In genomic region chr20:63894358-63895201, GRCh38 we compare ENCODE assay signal across 8 cellular contexts.
DNase-seq lines count a peak whose midpoint lies in the region; ATAC-seq and TF ChIP-seq lines count a peak whose summit lies in the region.

DNAJC5 (plus strand) TSS chr20:63895126; CDS start chr20:63928346, 33,220 bp downstream.

- TF ChIP-seq CTCF in AG09319 (IDR thresholded peaks at IDR 0.05; ENCODE audit: low read depth, low read length) = no peak

- no peaks in the 10 kb centered on the region for H3K9me3 Mint-ChIP-seq in central memory CD8-positive, alpha-beta T cell

- peaks cover 31% of the 10 kb centered on the region for H3K36me3 Mint-ChIP-seq in central memory CD8-positive, alpha-beta T cell (ENCODE audit: insufficient read depth)

- ATAC-seq in GM19023 (IDR thresholded peaks at IDR 0.05; ENCODE audit: unreplicated experiment) (peak; percentile 80), HG03342 (IDR thresholded peaks at IDR 0.05; ENCODE audit: unreplicated experiment) (peak; percentile 81)
- peak; percentile 76 for ATAC-seq in central memory CD8-positive, alpha-beta T cell (replicated peaks; ENCODE audit: extremely low read depth, poor library complexity, severe bottlenecking)

- no peaks in the 10 kb centered on the region for H3K27me3 Mint-ChIP-seq in central memory CD8-positive, alpha-beta T cell

- H3K27ac Mint-ChIP-seq in central memory CD8-positive, alpha-beta T cell (ENCODE audit: low read depth) = peak within 1 kb of the TSS; percentile 93

- H3K4me3 Mint-ChIP-seq in central memory CD8-positive, alpha-beta T cell = peak within 1 kb of the TSS; percentile 90

- DNase-seq in AG09319 (ENCODE audit: extremely low read depth, low read depth) = peak; percentile 83
- DNase-seq in NCI-H345 treated with DMSO at 0.1 percent for 48 hours (lab: John Stamatoyannopoulos, UW; ENCODE audit: unreplicated experiment) = peak; percentile 94
- peak; percentile 97 for DNase-seq in activated CD4-positive, CD25-positive, alpha-beta regulatory T cell treated with anti-CD3 and anti-CD28 coated beads, Interleukin-2, amount 50 U/mL, for 72 hours
- DNase-seq in central memory CD8-positive, alpha-beta T cell (ENCODE audit: low spot score in 2 of 2) = peak; percentile 94
- peak; percentile 96 for DNase-seq in islet precursor cell
- peak; percentile 90 to 91 for DNase-seq in stimulated activated CD4-positive, alpha-beta T cell treated with anti-CD3 and anti-CD28 coated beads, Interleukin-12 subunit alpha, Interleukin-12 subunit beta, amount 100 ng/mL, for 24 hours (ENCODE audit: low read depth in 2 of 2)

- peaks cover 37% of the 10 kb centered on the region for H3K4me1 Mint-ChIP-seq in central memory CD8-positive, alpha-beta T cell

Comparison
In these comparisons a context has a peak if more than half of its experiments do, and no peak if none do; other contexts are left out.
1. Peak in every context shown above with its lines: DNase-seq and ATAC-seq.